Comparison of ENCODE assay signal across 9 cellular contexts in genomic region chr3:123583563-123583962, GRCh38. TPM values are rescaled to one million over a fixed set of nuclear protein-coding genes. Genes with fewer than 3 reads are reported as not detected.
DNase-seq lines count a peak whose midpoint lies in the region; ATAC-seq, FAIRE-seq and TF ChIP-seq lines count a peak whose summit lies in the region.
"Had no signal": no experiment of that assay in that cellular context is flagged by ENCODE, and none has a peak within 500 bp of the region (broad histone marks: within the 10 kb centered on the region; RNA-seq: fewer than 3 reads in every experiment).

No MANE protein-coding gene starts in this region.

- no peak overlapping the region for H2BK120ac ChIP-seq in H1 (replicated peaks; ENCODE audit: low read depth, low read length)

- H3K4me3 Mint-ChIP-seq in neural progenitor cell, result no peak overlapping the region
- H3K4me3 Mint-ChIP-seq: activated T-helper 1 cell treated with anti-CD3 and anti-CD28 coated beads, Interleukin-12 subunit alpha, Interleukin-12 subunit beta, Interleukin-2, Interleukin-4 antibody, amounts not matched to agents 30 ng/mL and 10 ng/mL and 1 ng/mL, durations not matched to agents 14 hours and 24 hours and 36 hours had no signal

- no peak for FAIRE-seq in H1 (lab: Jason Lieb, UNC)

- H3K4me1 ChIP-seq in DOHH2 (ENCODE audit: control insufficient read depth, low read length) (peaks cover 29% of the 10 kb centered on the region), H1 (replicated peaks in 1 of 4; ENCODE audit: control insufficient read depth in 3 of 4, insufficient read depth in 4 of 4, low read length in 3 of 4) (peaks cover 0 to 3% (median 0%) of the 10 kb centered on the region in 4 experiments; a peak in 3 of 7 replicates), neural progenitor cell (peaks cover 16% of the 10 kb centered on the region)

- no peaks in the 10 kb centered on the region for H4K20me1 ChIP-seq in DOHH2 (ENCODE audit: control insufficient read depth, insufficient read depth, low read depth, low read length)
- peaks cover 0 to 1% of the 10 kb centered on the region in 2 experiments for H4K20me1 ChIP-seq in H1 (replicated peaks in 1 of 2; ENCODE audit: control insufficient read depth in 1 of 2, insufficient read depth in 2 of 2, low read length in 2 of 2)
- peaks cover 8% of the 10 kb centered on the region for H4K20me1 ChIP-seq in neural progenitor cell (ENCODE audit: low read depth)

- no peak overlapping the region for H4K8ac ChIP-seq in H1 (ENCODE audit: extremely low read depth, insufficient read depth, low read length)

- no peak overlapping the region for H4K5ac ChIP-seq in H1 (ENCODE audit: insufficient read length, low read depth, low read length)

- H3K9me2 ChIP-seq in DOHH2 (replicated peaks; ENCODE audit: control insufficient read depth, low read length), result no peaks in the 10 kb centered on the region

- no peak overlapping the region for H4K91ac ChIP-seq in H1 (replicated peaks; ENCODE audit: insufficient read length, low read length)

- peaks cover 56% of the 10 kb centered on the region for H3K79me2 ChIP-seq in DOHH2 (ENCODE audit: control insufficient read depth, low read length)
- peaks cover 0 to 3% of the 10 kb centered on the region in 2 experiments; a peak in 2 of 4 replicates for H3K79me2 ChIP-seq in H1 (ENCODE audit: control insufficient read depth in 1 of 2, insufficient read depth in 2 of 2, low read length in 2 of 2)
- H3K79me2 ChIP-seq in neural progenitor cell (ENCODE audit: low read depth), result peaks cover 47% of the 10 kb centered on the region

- no peak for TF ChIP-seq RAD21 in H1 (IDR thresholded peaks at IDR 0.05 in 1 of 2, conservative IDR thresholded peaks at IDR 0.05 in 1 of 2; ENCODE audit: low read depth in 2 of 2, low read length in 2 of 2)

- H3K27ac ChIP-seq in DOHH2 (ENCODE audit: low read depth, low read length), result no peak overlapping the region
- H3K27ac ChIP-seq in H1 (ENCODE audit: low read depth, low read length), result no peak overlapping the region
- no peak overlapping the region for H3K27ac ChIP-seq in neural progenitor cell

- H3K79me1 ChIP-seq in H1 (ENCODE audit: low read depth, low read length), result no peaks in the 10 kb centered on the region

- TF ChIP-seq EP300 in H1 (IDR thresholded peaks at IDR 0.05; ENCODE audit: borderline replicate concordance in 1 of 2, low read depth in 2 of 2, low read length in 2 of 2), result no peak

- H3K27ac Mint-ChIP-seq in neural progenitor cell, result no peak overlapping the region

- H2BK5ac ChIP-seq in H1 (ENCODE audit: low read depth, low read length), result no peak overlapping the region

- no peak overlapping the region for H3K23ac ChIP-seq in H1 (ENCODE audit: insufficient read length)

- DNase-seq in NCI-H69 (lab: John Stamatoyannopoulos, UW) (peak; percentile 2), H1 (ENCODE audit: low read depth in 1 of 2, low spot score in 2 of 2) (no peak), neural progenitor cell (ENCODE audit: low spot score) (no peak), medulla oblongata (ENCODE audit: extremely low spot score) (no peak), NOMO-1 treated with dmso at 0.1 percent for 144 hours (lab: John Stamatoyannopoulos, UW; ENCODE audit: unreplicated experiment) (no peak)

- peaks cover 2% of the 10 kb centered on the region for H3K9me3 Mint-ChIP-seq in neural progenitor cell
- H3K9me3 Mint-ChIP-seq: activated T-helper 1 cell treated with anti-CD3 and anti-CD28 coated beads, Interleukin-12 subunit alpha, Interleukin-12 subunit beta, Interleukin-2, Interleukin-4 antibody, amounts not matched to agents 30 ng/mL and 10 ng/mL and 1 ng/mL, durations not matched to agents 14 hours and 24 hours and 36 hours had no signal

- WGBS in H1 (ENCODE audit: extremely low coverage in 1 of 2, insufficient coverage in 1 of 2, insufficient read length in 1 of 2, insufficient replicate concordance in 2 of 2, low coverage in 1 of 2, low lambda C conversion rate in 2 of 2, missing lambda C conversion rate in 1 of 2), 2 experiments, result 75% methylated on average over 3 of the region's 3 CpGs; no CpG with 5 or more reads in 1 of the 2 experiments

- H3K36me3 Mint-ChIP-seq in neural progenitor cell, result peaks cover 20% of the 10 kb centered on the region

- H3K4me3 ChIP-seq in DOHH2 (ENCODE audit: low read length) (peak overlapping the region; percentile 94), H1 (ENCODE audit: extremely low read depth in 1 of 4, insufficient read depth in 2 of 4, low read depth in 3 of 4, low read length in 4 of 4) (peak overlapping the region; percentile 80 to 99 (median 82); a peak in 5 of 8 replicates), neural progenitor cell (peak overlapping the region; percentile 77)

- no peak overlapping the region for H3K4ac ChIP-seq in H1 (replicated peaks; ENCODE audit: insufficient read length, low read depth, low read length)

- H3K4me2 ChIP-seq in DOHH2 (ENCODE audit: low read length), result peak overlapping the region; percentile 89
- peak overlapping the region; percentile 87 to 89; a peak in 3 of 4 replicates for H3K4me2 ChIP-seq in H1 (ENCODE audit: insufficient read depth in 1 of 2, low read depth in 2 of 2, low read length in 2 of 2)
- H3K4me2 ChIP-seq in neural progenitor cell, result peak overlapping the region; percentile 83

- no peak overlapping the region for H2BK12ac ChIP-seq in H1 (ENCODE audit: low read depth, low read length)

- no peak overlapping the region for H2AK5ac ChIP-seq in H1 (ENCODE audit: low read depth, low read length)

- no peak overlapping the region for H2BK20ac ChIP-seq in H1 (ENCODE audit: low read length)

- H3K56ac ChIP-seq in H1 (replicated peaks; ENCODE audit: insufficient read length, low read depth, low read length), result no peak overlapping the region

- POLR2A ChIA-PET in H1 (lab: Charles Lee; ENCODE audit: partially characterized antibody), result interaction anchor here (0.7 to 2.5 kb wide), 7 partner anchors 10 to 382 kb away, joined by 3 to 12 read pairs (median 4); partner anchors contain the start of gene SEC22A

- H2BK15ac ChIP-seq in H1 (ENCODE audit: low read length), result no peak overlapping the region

- CTCF ChIA-PET in H1 (lab: Charles Lee; ENCODE audit: partially characterized antibody), result interaction anchor here (1.1 to 3.4 kb wide), 4 partner anchors 12 to 61 kb away, joined by 3 to 16 read pairs (median 6); no protein-coding TSS in a partner anchor

- peaks cover 15% of the 10 kb centered on the region for H3K4me1 Mint-ChIP-seq in neural progenitor cell

- H3K9me3 ChIP-seq in DOHH2 (ENCODE audit: control insufficient read depth, insufficient read depth, low read length) (peaks cover 17% of the 10 kb centered on the region), H1 (ENCODE audit: insufficient read depth in 2 of 2, low read depth in 1 of 2, low read length in 1 of 2) (no peaks in the 10 kb centered on the region), neural progenitor cell (ENCODE audit: low read depth) (no peaks in the 10 kb centered on the region)

- H3K36me3 ChIP-seq in DOHH2 (ENCODE audit: control insufficient read depth, low read length), result peaks cover 52% of the 10 kb centered on the region
- peaks cover 0 to 10% (median 5%) of the 10 kb centered on the region in 4 experiments; a peak in 3 of 8 replicates for H3K36me3 ChIP-seq in H1 (ENCODE audit: control insufficient read depth in 2 of 4, insufficient read depth in 4 of 4, low read length in 3 of 4)
- H3K36me3 ChIP-seq in neural progenitor cell, result no peaks in the 10 kb centered on the region

- H3K23me2 ChIP-seq in H1 (ENCODE audit: low read depth, low read length), result peaks cover 15% of the 10 kb centered on the region

- H3K27me3 Mint-ChIP-seq in neural progenitor cell (ENCODE audit: insufficient read depth, low read depth), result no peaks in the 10 kb centered on the region

- H3K9ac ChIP-seq in H1 (replicated peaks in 1 of 4; ENCODE audit: extremely low read depth in 1 of 4, low read depth in 3 of 4, low read length in 3 of 4) (no peak overlapping the region), neural progenitor cell (no peak overlapping the region)

- TF ChIP-seq CTCF in DOHH2 (IDR thresholded peaks at IDR 0.05; ENCODE audit: low read depth, low read length, poor library complexity, severe bottlenecking), result no peak
- TF ChIP-seq CTCF in H1 (IDR thresholded peaks at IDR 0.05; ENCODE audit: control extremely low read depth in 1 of 3, insufficient read depth in 1 of 3, low read depth in 1 of 3, low read length in 3 of 3), result no peak
- no peak for TF ChIP-seq CTCF in neural progenitor cell (IDR thresholded peaks at IDR 0.05)

- H2AFZ ChIP-seq in H1 (ENCODE audit: low read length) (no peak overlapping the region), neural progenitor cell (replicated peaks) (no peak overlapping the region)

- no peaks in the 10 kb centered on the region for H3K27me3 ChIP-seq in DOHH2 (ENCODE audit: control insufficient read depth, low read length)
- H3K27me3 ChIP-seq in H1 (replicated peaks in 1 of 4; ENCODE audit: control insufficient read depth in 3 of 4, extremely low read depth in 1 of 4, insufficient read depth in 3 of 4, low read length in 3 of 4), result no peaks in the 10 kb centered on the region
- no peaks in the 10 kb centered on the region for H3K27me3 ChIP-seq in neural progenitor cell

- no peak overlapping the region for H3K18ac ChIP-seq in H1 (ENCODE audit: extremely low read depth, low read length)

- H3F3A ChIP-seq in DOHH2 (ENCODE audit: control insufficient read depth, insufficient read depth) (no peaks in the 10 kb centered on the region), neural progenitor cell (ENCODE audit: low read depth) (peaks cover 21% of the 10 kb centered on the region)

- ATAC-seq in HG03108 (IDR thresholded peaks at IDR 0.05; ENCODE audit: unreplicated experiment), result no peak
- ATAC-seq in GM18519 (IDR thresholded peaks at IDR 0.05; ENCODE audit: low FRiP score, unreplicated experiment), result no peak

- no peak overlapping the region for H3K14ac ChIP-seq in H1 (ENCODE audit: insufficient read length)

- TF ChIP-seq POLR2A in H1 (IDR thresholded peaks at IDR 0.05; ENCODE audit: control extremely low read depth in 1 of 2, low read depth in 2 of 2, low read length in 2 of 2), result no peak

TF ChIP-seq in H1, 55 proteins besides CTCF, POLR2A, EP300 and RAD21 (continues in another document):
- TF ChIP-seq SP1 (IDR thresholded peaks at IDR 0.05; ENCODE audit: low read depth, low read length) (no peak), BACH1 (IDR thresholded peaks at IDR 0.05; ENCODE audit: low read length) (no peak), MAFK (IDR thresholded peaks at IDR 0.05; ENCODE audit: low read depth, low read length) (no peak), KDM4A (IDR thresholded peaks at IDR 0.05; ENCODE audit: low read depth, low read length, severe bottlenecking) (no peak)

RNA-seq across cellular contexts. Expression of gene HACD2, which starts 1.3 kb away (rescaled TPM):
- 29.8 and 31.2 TPM in 2 replicates for total RNA-seq in H1 (2021; fragmentation: NEBNext Ultra II Directional; extraction: Animal tissue kit (Norgen Biotek cat#: 25700))
- polyA plus RNA-seq in H1 (2011; rRNA removed), result 12.7 and 24.9 TPM in 2 replicates
- polyA plus RNA-seq in H1 (2011; cell fraction: cytosol; rRNA removed), result 21.3 TPM
- polyA plus RNA-seq in H1 (2011; cell fraction: nucleus; rRNA removed), result 8.1 TPM
- polyA plus RNA-seq in H1 (2012, experiment 1 of 2), result 10.8 to 22.7 TPM (median 13.1 TPM) in 4 replicates
- 2.3 TPM for polyA plus RNA-seq in H1 (2012, experiment 2 of 2)
- polyA plus RNA-seq in H1 (2013, experiment 1 of 2), result 29.0 TPM
- 32.0 TPM for polyA plus RNA-seq in H1 (2013, experiment 2 of 2)
- polyA minus RNA-seq in H1 (2011; rRNA and poly(A)+ RNA removed), result 51.4 and 71.5 TPM in 2 replicates
- 19.5 TPM for polyA minus RNA-seq in H1 (2011; cell fraction: cytosol; rRNA and poly(A)+ RNA removed)
- polyA minus RNA-seq in H1 (2011; cell fraction: nucleus; rRNA and poly(A)+ RNA removed), result 14.9 TPM
- total RNA-seq in neural progenitor cell (ENCODE audit: low replicate concordance), result 26.6 and 35.9 TPM in 2 replicates
